1 cellular context compared by ENCODE assay signal in the genomic region with DNA sequence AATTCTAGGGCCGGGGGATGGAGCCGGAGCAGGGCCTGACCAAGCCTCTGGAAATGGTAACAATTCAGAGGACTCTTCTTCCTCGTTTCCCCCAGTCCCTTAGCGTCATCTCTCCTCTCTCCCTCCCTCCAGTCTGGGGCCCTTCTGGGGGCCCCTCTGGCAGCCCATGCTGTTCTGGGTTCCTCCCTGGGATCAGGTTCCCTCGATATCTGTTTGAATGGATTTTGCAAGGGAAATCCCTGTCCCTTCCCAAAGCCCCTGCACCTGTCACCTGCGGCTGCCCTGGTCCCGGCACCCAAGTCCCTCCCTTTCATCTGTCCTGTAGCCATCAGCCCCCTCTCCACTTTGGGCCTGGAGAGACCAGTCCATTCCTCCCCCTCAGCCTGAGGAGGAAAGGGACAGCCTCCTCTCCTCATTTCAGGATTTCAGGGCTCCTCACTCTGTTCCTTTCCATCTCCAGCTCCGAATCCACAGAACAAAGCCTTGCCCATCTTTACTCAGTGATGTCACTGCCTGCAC.
TF ChIP-seq lines count a peak whose summit lies in the region.

No MANE protein-coding gene starts in this region.

TF ChIP-seq in HEK293, 187 proteins besides CTCF, POLR2A, EP300 and RAD21 (continued from another document):
- TF ChIP-seq ZNF132 (tag by site-specific recombination; IDR thresholded peaks at IDR 0.05; ENCODE audit: borderline replicate concordance) (no peak), ZNF341 (tag by site-specific recombination; IDR thresholded peaks at IDR 0.05; ENCODE audit: low read depth) (peak; percentile 60), KLF16 (tag by site-specific recombination; IDR thresholded peaks at IDR 0.05) (no peak), ZNF280D (tag by site-specific recombination; IDR thresholded peaks at IDR 0.05) (no peak), SALL2 (tag by site-specific recombination; IDR thresholded peaks at IDR 0.05; ENCODE audit: borderline replicate concordance) (no peak)
TF ChIP-seq in HEK293: peak in this region for 1.
